In the genomic region with DNA sequence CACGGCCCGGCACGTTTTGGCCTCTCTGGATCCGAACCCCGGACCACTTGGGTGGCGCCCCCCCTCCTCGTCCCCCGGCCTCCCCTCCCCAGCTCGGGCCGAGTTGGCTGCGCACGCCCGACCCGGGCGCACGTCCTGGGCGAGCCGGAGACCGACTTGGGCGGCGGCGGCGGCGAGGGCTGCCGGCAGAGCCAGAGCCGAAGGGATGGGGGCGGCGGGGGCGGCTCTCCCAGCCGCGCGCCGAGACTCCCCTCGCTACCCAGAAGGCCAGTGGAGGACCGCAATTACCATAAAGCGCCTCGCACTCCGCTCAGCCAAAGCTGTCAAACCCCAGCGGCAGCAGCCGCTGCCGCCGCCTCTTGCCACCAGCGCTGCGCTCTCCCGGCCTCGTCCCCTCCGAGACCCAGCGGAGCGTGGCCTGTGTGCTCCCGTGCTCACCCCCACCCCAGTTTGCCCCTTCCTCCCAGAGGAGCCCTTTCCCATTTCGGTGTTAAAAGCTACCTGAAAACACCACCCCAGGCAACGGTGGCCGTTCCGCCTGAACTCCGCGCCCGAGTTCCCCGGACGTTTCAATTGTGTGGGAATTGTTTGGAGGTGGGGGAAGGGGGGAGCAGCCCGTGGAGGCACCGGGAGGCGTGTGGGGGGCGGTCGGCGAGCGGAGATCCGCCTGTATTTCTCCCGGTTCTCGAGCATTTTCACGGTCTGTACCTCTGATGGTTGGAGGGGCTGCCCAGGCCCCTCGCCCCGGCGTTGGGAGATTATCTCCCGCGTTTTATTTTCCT, we compare ENCODE assay signal across 1 cellular context.
A peak's percentile ranks its signal among the peaks of the same experiment; 100 is the strongest.
TF ChIP-seq lines count a peak whose summit lies in the region.

No MANE protein-coding gene starts in this region.

TF ChIP-seq in K562, 482 proteins besides CTCF, POLR2A, EP300 and RAD21 (continued from another document and continues in another):
- TF ChIP-seq, protein P1, sequence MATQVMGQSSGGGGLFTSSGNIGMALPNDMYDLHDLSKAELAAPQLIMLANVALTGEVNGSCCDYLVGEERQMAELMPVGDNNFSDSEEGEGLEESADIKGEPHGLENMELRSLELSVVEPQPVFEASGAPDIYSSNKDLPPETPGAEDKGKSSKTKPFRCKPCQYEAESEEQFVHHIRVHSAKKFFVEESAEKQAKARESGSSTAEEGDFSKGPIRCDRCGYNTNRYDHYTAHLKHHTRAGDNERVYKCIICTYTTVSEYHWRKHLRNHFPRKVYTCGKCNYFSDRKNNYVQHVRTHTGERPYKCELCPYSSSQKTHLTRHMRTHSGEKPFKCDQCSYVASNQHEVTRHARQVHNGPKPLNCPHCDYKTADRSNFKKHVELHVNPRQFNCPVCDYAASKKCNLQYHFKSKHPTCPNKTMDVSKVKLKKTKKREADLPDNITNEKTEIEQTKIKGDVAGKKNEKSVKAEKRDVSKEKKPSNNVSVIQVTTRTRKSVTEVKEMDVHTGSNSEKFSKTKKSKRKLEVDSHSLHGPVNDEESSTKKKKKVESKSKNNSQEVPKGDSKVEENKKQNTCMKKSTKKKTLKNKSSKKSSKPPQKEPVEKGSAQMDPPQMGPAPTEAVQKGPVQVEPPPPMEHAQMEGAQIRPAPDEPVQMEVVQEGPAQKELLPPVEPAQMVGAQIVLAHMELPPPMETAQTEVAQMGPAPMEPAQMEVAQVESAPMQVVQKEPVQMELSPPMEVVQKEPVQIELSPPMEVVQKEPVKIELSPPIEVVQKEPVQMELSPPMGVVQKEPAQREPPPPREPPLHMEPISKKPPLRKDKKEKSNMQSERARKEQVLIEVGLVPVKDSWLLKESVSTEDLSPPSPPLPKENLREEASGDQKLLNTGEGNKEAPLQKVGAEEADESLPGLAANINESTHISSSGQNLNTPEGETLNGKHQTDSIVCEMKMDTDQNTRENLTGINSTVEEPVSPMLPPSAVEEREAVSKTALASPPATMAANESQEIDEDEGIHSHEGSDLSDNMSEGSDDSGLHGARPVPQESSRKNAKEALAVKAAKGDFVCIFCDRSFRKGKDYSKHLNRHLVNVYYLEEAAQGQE (CRISPR knock-in tag; IDR thresholded peaks at IDR 0.05; ENCODE audit: low read depth): no peak
- TF ChIP-seq ZNF24 (IDR thresholded peaks at IDR 0.05) (no peak), ZBED1 (IDR thresholded peaks at IDR 0.05) (no peak), CHD1 (IDR thresholded peaks at IDR 0.05; ENCODE audit: low read length) (no peak), ZNF384 (IDR thresholded peaks at IDR 0.05; ENCODE audit: low read depth, low read length) (0 out of 2 replicates have a peak, but pooled peaks have one; percentile 6), BMI1 (IDR thresholded peaks at IDR 0.05; ENCODE audit: low read length) (no peak), RAD51 (IDR thresholded peaks at IDR 0.05; ENCODE audit: borderline replicate concordance, low read depth) (no peak), BRD9 (IDR thresholded peaks at IDR 0.05; ENCODE audit: low read depth, partially characterized antibody) (peak; percentile 20), TAF1 (IDR thresholded peaks at IDR 0.05; ENCODE audit: control insufficient read depth, extremely low read depth, insufficient read depth, low read length, severe bottlenecking) (peak; percentile 52), SIX5 (IDR thresholded peaks at IDR 0.05; ENCODE audit: borderline replicate concordance in 1 of 2, insufficient read depth in 1 of 2, low read depth in 1 of 2, low read length in 2 of 2) (no peak), FIP1L1 (IDR thresholded peaks at IDR 0.05; ENCODE audit: low read depth, low read length, poor library complexity, severe bottlenecking) (no peak), POLR3A (IDR thresholded peaks at IDR 0.05; ENCODE audit: borderline replicate concordance, extremely low read depth, insufficient read depth, insufficient read length) (no peak), HMGN3 (IDR thresholded peaks at IDR 0.05; ENCODE audit: borderline replicate concordance, extremely low read depth, insufficient read length, low read depth, low read length) (peak; percentile 35), ZNF584 (CRISPR knock-in tag; IDR thresholded peaks at IDR 0.05; ENCODE audit: low read depth) (no peak; the same call in 1 of the 2 replicates), RB1 (IDR thresholded peaks at IDR 0.05; ENCODE audit: low read depth) (no peak), PHF20 (IDR thresholded peaks at IDR 0.05; ENCODE audit: partially characterized antibody) (no peak), ZNF583 (CRISPR knock-in tag; IDR thresholded peaks at IDR 0.05) (no peak), COPS2 (conservative IDR thresholded peaks at IDR 0.05) (no peak), MAFF (IDR thresholded peaks at IDR 0.05; ENCODE audit: low read length) (no peak), MAFK (IDR thresholded peaks at IDR 0.05; ENCODE audit: low read length) (no peak), TGIF2 (CRISPR knock-in tag; IDR thresholded peaks at IDR 0.05) (no peak), ZNF57 (CRISPR knock-in tag; IDR thresholded peaks at IDR 0.05) (no peak), RCOR1 (IDR thresholded peaks at IDR 0.05; ENCODE audit: borderline replicate concordance in 1 of 2, low read depth in 2 of 2, low read length in 2 of 2) (no peak), SNRNP70 (optimal IDR thresholded peaks at IDR 0.05; ENCODE audit: low read depth, low read length) (no peak), PHF21A (IDR thresholded peaks at IDR 0.05; ENCODE audit: borderline replicate concordance, low read depth) (no peak), NR2C1 (IDR thresholded peaks at IDR 0.05) (no peak), NR2C1 (tag; IDR thresholded peaks at IDR 0.05) (no peak), PML (IDR thresholded peaks at IDR 0.05; ENCODE audit: low read length) (no peak; the same call in 1 of the 2 replicates), ZNF431 (CRISPR knock-in tag; IDR thresholded peaks at IDR 0.05) (no peak), TEAD1 (CRISPR knock-in tag; IDR thresholded peaks at IDR 0.05) (no peak), GTF2E2 (tag; IDR thresholded peaks at IDR 0.05) (peak; percentile 72)
- TF ChIP-seq, protein P2, sequence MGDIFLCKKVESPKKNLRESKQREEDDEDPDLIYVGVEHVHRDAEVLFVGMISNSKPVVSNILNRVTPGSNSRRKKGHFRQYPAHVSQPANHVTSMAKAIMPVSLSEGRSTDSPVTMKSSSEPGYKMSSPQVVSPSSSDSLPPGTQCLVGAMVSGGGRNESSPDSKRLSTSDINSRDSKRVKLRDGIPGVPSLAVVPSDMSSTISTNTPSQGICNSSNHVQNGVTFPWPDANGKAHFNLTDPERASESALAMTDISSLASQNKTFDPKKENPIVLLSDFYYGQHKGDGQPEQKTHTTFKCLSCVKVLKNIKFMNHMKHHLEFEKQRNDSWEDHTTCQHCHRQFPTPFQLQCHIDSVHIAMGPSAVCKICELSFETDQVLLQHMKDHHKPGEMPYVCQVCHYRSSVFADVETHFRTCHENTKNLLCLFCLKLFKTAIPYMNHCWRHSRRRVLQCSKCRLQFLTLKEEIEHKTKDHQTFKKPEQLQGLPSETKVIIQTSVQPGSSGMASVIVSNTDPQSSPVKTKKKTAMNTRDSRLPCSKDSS (IDR thresholded peaks at IDR 0.05; ENCODE audit: low read depth, partially characterized antibody): no peak
- TF ChIP-seq, protein P3, sequence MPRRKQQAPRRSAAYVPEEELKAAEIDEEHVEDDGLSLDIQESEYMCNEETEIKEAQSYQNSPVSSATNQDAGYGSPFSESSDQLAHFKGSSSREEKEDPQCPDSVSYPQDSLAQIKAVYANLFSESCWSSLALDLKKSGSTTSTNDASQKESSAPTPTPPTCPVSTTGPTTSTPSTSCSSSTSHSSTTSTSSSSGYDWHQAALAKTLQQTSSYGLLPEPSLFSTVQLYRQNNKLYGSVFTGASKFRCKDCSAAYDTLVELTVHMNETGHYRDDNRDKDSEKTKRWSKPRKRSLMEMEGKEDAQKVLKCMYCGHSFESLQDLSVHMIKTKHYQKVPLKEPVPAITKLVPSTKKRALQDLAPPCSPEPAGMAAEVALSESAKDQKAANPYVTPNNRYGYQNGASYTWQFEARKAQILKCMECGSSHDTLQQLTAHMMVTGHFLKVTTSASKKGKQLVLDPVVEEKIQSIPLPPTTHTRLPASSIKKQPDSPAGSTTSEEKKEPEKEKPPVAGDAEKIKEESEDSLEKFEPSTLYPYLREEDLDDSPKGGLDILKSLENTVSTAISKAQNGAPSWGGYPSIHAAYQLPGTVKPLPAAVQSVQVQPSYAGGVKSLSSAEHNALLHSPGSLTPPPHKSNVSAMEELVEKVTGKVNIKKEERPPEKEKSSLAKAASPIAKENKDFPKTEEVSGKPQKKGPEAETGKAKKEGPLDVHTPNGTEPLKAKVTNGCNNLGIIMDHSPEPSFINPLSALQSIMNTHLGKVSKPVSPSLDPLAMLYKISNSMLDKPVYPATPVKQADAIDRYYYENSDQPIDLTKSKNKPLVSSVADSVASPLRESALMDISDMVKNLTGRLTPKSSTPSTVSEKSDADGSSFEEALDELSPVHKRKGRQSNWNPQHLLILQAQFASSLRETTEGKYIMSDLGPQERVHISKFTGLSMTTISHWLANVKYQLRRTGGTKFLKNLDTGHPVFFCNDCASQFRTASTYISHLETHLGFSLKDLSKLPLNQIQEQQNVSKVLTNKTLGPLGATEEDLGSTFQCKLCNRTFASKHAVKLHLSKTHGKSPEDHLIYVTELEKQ (CRISPR knock-in tag; IDR thresholded peaks at IDR 0.05): no peak
- TF ChIP-seq, protein P4, sequence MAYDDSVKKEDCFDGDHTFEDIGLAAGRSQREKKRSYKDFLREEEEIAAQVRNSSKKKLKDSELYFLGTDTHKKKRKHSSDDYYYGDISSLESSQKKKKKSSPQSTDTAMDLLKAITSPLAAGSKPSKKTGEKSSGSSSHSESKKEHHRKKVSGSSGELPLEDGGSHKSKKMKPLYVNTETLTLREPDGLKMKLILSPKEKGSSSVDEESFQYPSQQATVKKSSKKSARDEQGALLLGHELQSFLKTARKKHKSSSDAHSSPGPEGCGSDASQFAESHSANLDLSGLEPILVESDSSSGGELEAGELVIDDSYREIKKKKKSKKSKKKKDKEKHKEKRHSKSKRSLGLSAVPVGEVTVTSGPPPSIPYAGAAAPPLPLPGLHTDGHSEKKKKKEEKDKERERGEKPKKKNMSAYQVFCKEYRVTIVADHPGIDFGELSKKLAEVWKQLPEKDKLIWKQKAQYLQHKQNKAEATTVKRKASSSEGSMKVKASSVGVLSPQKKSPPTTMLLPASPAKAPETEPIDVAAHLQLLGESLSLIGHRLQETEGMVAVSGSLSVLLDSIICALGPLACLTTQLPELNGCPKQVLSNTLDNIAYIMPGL (CRISPR knock-in tag; IDR thresholded peaks at IDR 0.05): no peak
- TF ChIP-seq, protein P5, sequence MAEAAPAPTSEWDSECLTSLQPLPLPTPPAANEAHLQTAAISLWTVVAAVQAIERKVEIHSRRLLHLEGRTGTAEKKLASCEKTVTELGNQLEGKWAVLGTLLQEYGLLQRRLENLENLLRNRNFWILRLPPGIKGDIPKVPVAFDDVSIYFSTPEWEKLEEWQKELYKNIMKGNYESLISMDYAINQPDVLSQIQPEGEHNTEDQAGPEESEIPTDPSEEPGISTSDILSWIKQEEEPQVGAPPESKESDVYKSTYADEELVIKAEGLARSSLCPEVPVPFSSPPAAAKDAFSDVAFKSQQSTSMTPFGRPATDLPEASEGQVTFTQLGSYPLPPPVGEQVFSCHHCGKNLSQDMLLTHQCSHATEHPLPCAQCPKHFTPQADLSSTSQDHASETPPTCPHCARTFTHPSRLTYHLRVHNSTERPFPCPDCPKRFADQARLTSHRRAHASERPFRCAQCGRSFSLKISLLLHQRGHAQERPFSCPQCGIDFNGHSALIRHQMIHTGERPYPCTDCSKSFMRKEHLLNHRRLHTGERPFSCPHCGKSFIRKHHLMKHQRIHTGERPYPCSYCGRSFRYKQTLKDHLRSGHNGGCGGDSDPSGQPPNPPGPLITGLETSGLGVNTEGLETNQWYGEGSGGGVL (CRISPR knock-in tag; IDR thresholded peaks at IDR 0.05): no peak
- TF ChIP-seq, protein P6, sequence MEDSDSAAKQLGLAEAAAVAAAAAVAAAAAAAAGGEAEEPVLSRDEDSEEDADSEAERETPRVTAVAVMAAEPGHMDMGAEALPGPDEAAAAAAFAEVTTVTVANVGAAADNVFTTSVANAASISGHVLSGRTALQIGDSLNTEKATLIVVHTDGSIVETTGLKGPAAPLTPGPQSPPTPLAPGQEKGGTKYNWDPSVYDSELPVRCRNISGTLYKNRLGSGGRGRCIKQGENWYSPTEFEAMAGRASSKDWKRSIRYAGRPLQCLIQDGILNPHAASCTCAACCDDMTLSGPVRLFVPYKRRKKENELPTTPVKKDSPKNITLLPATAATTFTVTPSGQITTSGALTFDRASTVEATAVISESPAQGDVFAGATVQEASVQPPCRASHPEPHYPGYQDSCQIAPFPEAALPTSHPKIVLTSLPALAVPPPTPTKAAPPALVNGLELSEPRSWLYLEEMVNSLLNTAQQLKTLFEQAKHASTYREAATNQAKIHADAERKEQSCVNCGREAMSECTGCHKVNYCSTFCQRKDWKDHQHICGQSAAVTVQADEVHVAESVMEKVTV (CRISPR knock-in tag; IDR thresholded peaks at IDR 0.05): no peak
- TF ChIP-seq, protein P7, sequence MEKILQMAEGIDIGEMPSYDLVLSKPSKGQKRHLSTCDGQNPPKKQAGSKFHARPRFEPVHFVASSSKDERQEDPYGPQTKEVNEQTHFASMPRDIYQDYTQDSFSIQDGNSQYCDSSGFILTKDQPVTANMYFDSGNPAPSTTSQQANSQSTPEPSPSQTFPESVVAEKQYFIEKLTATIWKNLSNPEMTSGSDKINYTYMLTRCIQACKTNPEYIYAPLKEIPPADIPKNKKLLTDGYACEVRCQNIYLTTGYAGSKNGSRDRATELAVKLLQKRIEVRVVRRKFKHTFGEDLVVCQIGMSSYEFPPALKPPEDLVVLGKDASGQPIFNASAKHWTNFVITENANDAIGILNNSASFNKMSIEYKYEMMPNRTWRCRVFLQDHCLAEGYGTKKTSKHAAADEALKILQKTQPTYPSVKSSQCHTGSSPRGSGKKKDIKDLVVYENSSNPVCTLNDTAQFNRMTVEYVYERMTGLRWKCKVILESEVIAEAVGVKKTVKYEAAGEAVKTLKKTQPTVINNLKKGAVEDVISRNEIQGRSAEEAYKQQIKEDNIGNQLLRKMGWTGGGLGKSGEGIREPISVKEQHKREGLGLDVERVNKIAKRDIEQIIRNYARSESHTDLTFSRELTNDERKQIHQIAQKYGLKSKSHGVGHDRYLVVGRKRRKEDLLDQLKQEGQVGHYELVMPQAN (IDR thresholded peaks at IDR 0.05; ENCODE audit: borderline replicate concordance): no peak
- TF ChIP-seq, protein P8, sequence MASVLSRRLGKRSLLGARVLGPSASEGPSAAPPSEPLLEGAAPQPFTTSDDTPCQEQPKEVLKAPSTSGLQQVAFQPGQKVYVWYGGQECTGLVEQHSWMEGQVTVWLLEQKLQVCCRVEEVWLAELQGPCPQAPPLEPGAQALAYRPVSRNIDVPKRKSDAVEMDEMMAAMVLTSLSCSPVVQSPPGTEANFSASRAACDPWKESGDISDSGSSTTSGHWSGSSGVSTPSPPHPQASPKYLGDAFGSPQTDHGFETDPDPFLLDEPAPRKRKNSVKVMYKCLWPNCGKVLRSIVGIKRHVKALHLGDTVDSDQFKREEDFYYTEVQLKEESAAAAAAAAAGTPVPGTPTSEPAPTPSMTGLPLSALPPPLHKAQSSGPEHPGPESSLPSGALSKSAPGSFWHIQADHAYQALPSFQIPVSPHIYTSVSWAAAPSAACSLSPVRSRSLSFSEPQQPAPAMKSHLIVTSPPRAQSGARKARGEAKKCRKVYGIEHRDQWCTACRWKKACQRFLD (CRISPR knock-in tag; IDR thresholded peaks at IDR 0.05): 0 out of 2 replicates have a peak, but pooled peaks have one; percentile 19
- TF ChIP-seq, protein P9, sequence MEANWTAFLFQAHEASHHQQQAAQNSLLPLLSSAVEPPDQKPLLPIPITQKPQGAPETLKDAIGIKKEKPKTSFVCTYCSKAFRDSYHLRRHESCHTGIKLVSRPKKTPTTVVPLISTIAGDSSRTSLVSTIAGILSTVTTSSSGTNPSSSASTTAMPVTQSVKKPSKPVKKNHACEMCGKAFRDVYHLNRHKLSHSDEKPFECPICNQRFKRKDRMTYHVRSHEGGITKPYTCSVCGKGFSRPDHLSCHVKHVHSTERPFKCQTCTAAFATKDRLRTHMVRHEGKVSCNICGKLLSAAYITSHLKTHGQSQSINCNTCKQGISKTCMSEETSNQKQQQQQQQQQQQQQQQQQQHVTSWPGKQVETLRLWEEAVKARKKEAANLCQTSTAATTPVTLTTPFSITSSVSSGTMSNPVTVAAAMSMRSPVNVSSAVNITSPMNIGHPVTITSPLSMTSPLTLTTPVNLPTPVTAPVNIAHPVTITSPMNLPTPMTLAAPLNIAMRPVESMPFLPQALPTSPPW (CRISPR knock-in tag; IDR thresholded peaks at IDR 0.05): no peak
